ENCODE assay signal across 8 cellular contexts in the genomic region with DNA sequence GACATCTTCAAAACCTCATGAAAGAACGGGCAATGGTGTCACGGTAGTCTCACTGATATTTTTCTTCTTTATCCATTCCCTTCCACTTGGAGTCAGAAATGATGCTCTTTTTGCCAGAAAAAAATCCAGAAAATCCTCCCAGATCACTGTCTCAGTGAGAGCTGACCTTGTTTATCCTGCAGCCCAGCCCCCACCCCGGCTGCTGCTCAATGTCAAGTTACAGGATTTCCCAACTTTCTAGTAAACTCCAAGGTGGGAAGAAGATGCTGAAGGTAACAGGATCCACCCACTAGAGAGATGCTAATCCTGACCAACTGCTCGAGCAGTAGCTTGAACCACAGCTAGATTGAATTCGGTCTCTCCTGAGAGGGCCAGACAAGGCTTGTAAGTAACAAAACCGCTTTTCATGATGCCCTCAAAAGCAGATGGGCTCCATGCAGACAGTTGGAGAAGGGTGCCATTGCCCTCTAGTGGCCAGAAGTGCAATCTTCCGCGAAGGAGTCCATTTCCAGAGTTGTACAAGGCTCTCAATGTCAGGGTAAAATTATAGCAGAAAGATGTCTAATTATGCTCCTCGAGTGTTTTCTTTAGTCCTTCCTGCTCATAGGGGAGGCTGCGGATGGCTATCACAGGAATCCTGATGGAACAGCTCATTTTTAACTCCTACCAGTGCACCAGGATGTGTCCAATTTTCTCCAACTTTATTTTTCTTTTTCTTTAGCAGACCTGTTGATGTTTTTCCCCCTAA. TPM values are rescaled to one million over a fixed set of nuclear protein-coding genes. Genes with fewer than 3 reads are reported as not detected.
DNase-seq lines count a peak whose midpoint lies in the region; ATAC-seq, FAIRE-seq and TF ChIP-seq lines count a peak whose summit lies in the region.

No MANE protein-coding gene starts in this region.

- intact Hi-C loops in ascending aorta (cut with DNase I), result loop anchor here (2.0 to 10.0 kb wide), 2 partner anchors 45 to 1033 kb away; no protein-coding TSS in a partner anchor

- DNase-seq in D721Med (ENCODE audit: insufficient read length, low spot score), result no peak
- DNase-seq in GM19240 (ENCODE audit: insufficient read length, low spot score), result peak; percentile 40
- DNase-seq in NCI-H774 (lab: John Stamatoyannopoulos, UW), result peak; percentile 12
- peak in 1 of 2 donors; percentile 84 for DNase-seq in ascending aorta (ENCODE audit: low spot score in 2 of 2)
- DNase-seq in hepatic stellate cell (ENCODE audit: low spot score), result peak; percentile 48
- peak; percentile 42 for DNase-seq in retinal pigment epithelial cell (ENCODE audit: low read depth)

- peak overlapping the region in 1 of 2 donors; percentile 40 for H3K27ac ChIP-seq in ascending aorta

- H3K36me3 ChIP-seq in ascending aorta, result no peaks in the 10 kb centered on the region

- ATAC-seq in HG03469 (IDR thresholded peaks at IDR 0.05; ENCODE audit: unreplicated experiment) (peak; percentile 87), HG02588 (IDR thresholded peaks at IDR 0.05; ENCODE audit: unreplicated experiment) (no peak)

- no peak for FAIRE-seq in D721Med (lab: Jason Lieb, UNC)

- peak; percentile 98 for TF ChIP-seq CTCF in D721Med (IDR thresholded peaks at IDR 0.05; ENCODE audit: insufficient read depth, missing control alignments)
- TF ChIP-seq CTCF in ascending aorta (IDR thresholded peaks at IDR 0.05), result peak; percentile 63 to 91 (median 83)
- TF ChIP-seq CTCF in retinal pigment epithelial cell (conservative IDR thresholded peaks at IDR 0.05; ENCODE audit: low read depth, low read length), result peak; percentile 93

- peaks cover 3 to 35% of the 10 kb centered on the region in 2 donors for H3K4me1 ChIP-seq in ascending aorta

- H3K4me3 ChIP-seq in ascending aorta, result no peak overlapping the region
- no peak overlapping the region for H3K4me3 ChIP-seq in retinal pigment epithelial cell (ENCODE audit: low read length)

- no peaks in the 10 kb centered on the region for H3K27me3 ChIP-seq in ascending aorta

- no peaks in the 10 kb centered on the region for H3K9me3 ChIP-seq in ascending aorta

RNA-seq across cellular contexts. Expression of gene CDH11, which starts 4.0 kb away (rescaled TPM):
- 145 TPM for total RNA-seq in ascending aorta
